Comparison of ENCODE assay signal across 18 cellular contexts in genomic region chr5:68884144-68884754, GRCh38.
DNase-seq lines count a peak whose midpoint lies in the region; ATAC-seq and TF ChIP-seq lines count a peak whose summit lies in the region.
"Had no signal": no experiment of that assay in that cellular context is flagged by ENCODE, and none has a peak within 500 bp of the region (broad histone marks: within the 10 kb centered on the region; RNA-seq: fewer than 3 reads in every experiment).

No MANE protein-coding gene starts in this region.

- H3K9me3 Mint-ChIP-seq in activated T-cell treated with anti-CD3 and anti-CD28 coated beads, Interleukin-2, amount 50 U/mL, for 24 hours = peaks cover 7% of the 10 kb centered on the region
- H3K9me3 Mint-ChIP-seq in CD8-positive, alpha-beta T cell = no peaks in the 10 kb centered on the region
- no peaks in the 10 kb centered on the region for H3K9me3 Mint-ChIP-seq in activated T-helper 1 cell treated with anti-CD3 and anti-CD28 coated beads, Interleukin-12 subunit alpha, Interleukin-12 subunit beta, Interleukin-2, Interleukin-4 antibody, amounts not matched to agents 30 ng/mL and 10 ng/mL and 1 ng/mL, durations not matched to agents 14 hours and 24 hours and 36 hours
- H3K9me3 Mint-ChIP-seq in nephron = no peaks in the 10 kb centered on the region

- H3K27ac Mint-ChIP-seq in activated T-cell treated with anti-CD3 and anti-CD28 coated beads, Interleukin-2, amount 50 U/mL, for 24 hours = no peak overlapping the region
- H3K27ac Mint-ChIP-seq in CD8-positive, alpha-beta T cell = no peak overlapping the region
- H3K27ac Mint-ChIP-seq in activated T-helper 1 cell treated with anti-CD3 and anti-CD28 coated beads, Interleukin-12 subunit alpha, Interleukin-12 subunit beta, Interleukin-2, Interleukin-4 antibody, amounts not matched to agents 30 ng/mL and 10 ng/mL and 1 ng/mL, durations not matched to agents 14 hours and 24 hours and 36 hours = no peak overlapping the region
- H3K27ac Mint-ChIP-seq in nephron = peak overlapping the region; percentile 86 to 95 (median 93)
- H3K27ac Mint-ChIP-seq: WTC11 had no signal

- H3K4me1 ChIP-seq in CD8-positive, alpha-beta T cell (ENCODE audit: insufficient read depth, low read length) = peaks cover 18% of the 10 kb centered on the region
- H3K4me1 ChIP-seq in spleen = no peaks in the 10 kb centered on the region
- H3K4me1 ChIP-seq: esophagus muscularis mucosa, sigmoid colon, stomach had no signal

- 24 to 38% (median 29%) methylated on average over 4 of the region's 4 CpGs for WGBS in spleen, 5 donors

- no peak for TF ChIP-seq CTCF in CD8-positive, alpha-beta T cell (IDR thresholded peaks at IDR 0.05)
- TF ChIP-seq CTCF in nephron (IDR thresholded peaks at IDR 0.05; ENCODE audit: unreplicated experiment in 3 of 3) (no peak), spleen (IDR thresholded peaks at IDR 0.05 in 8 of 11, conservative IDR thresholded peaks at IDR 0.05 in 3 of 11) (no peak)

- H3K27me3 Mint-ChIP-seq in activated T-cell treated with anti-CD3 and anti-CD28 coated beads, Interleukin-2, amount 50 U/mL, for 24 hours = no peaks in the 10 kb centered on the region
- no peaks in the 10 kb centered on the region for H3K27me3 Mint-ChIP-seq in CD8-positive, alpha-beta T cell (ENCODE audit: low read depth)
- no peaks in the 10 kb centered on the region for H3K27me3 Mint-ChIP-seq in activated T-helper 1 cell treated with anti-CD3 and anti-CD28 coated beads, Interleukin-12 subunit alpha, Interleukin-12 subunit beta, Interleukin-2, Interleukin-4 antibody, amounts not matched to agents 30 ng/mL and 10 ng/mL and 1 ng/mL, durations not matched to agents 14 hours and 24 hours and 36 hours (ENCODE audit: insufficient read depth)
- no peaks in the 10 kb centered on the region for H3K27me3 Mint-ChIP-seq in nephron (ENCODE audit: low read depth)

- CTCF ChIA-PET in CD8-positive, alpha-beta T cell (lab: Charles Lee) = interaction anchor here (1.1 to 2.9 kb wide), 4 partner anchors 9 to 598 kb away, joined by 3 to 14 read pairs (median 4); no protein-coding TSS in a partner anchor

- intact Hi-C loops in CD8-positive, alpha-beta T cell (cut with DNase I, micrococcal nuclease) = loop anchor here (10.0 kb wide), 1 partner anchor 599 kb away; no protein-coding TSS in a partner anchor
- intact Hi-C loops in activated T-helper 1 cell treated with anti-CD3 and anti-CD28 coated beads, Interleukin-12 subunit alpha, Interleukin-12 subunit beta, Interleukin-2, Interleukin-4 antibody, amounts not matched to agents 30 ng/mL and 10 ng/mL and 1 ng/mL, durations not matched to agents 14 hours and 24 hours and 36 hours (cut with micrococcal nuclease) = loop anchor here (10.0 kb wide), 1 partner anchor 449 kb away; no protein-coding TSS in a partner anchor
- intact Hi-C loops in spleen (cut with DNase I; ENCODE audit: low total_unique reads) = no loop called here

- peak; percentile 11 for ATAC-seq in CD8-positive, alpha-beta T cell
- ATAC-seq: mucosa of descending colon had no signal

- no peak for TF ChIP-seq POLR2A in spleen (IDR thresholded peaks at IDR 0.05)

- H3K4me3 Mint-ChIP-seq in activated T-cell treated with anti-CD3 and anti-CD28 coated beads, Interleukin-2, amount 50 U/mL, for 24 hours = peak overlapping the region; percentile 16
- peak overlapping the region; percentile 12 for H3K4me3 Mint-ChIP-seq in CD8-positive, alpha-beta T cell
- H3K4me3 Mint-ChIP-seq in activated T-helper 1 cell treated with anti-CD3 and anti-CD28 coated beads, Interleukin-12 subunit alpha, Interleukin-12 subunit beta, Interleukin-2, Interleukin-4 antibody, amounts not matched to agents 30 ng/mL and 10 ng/mL and 1 ng/mL, durations not matched to agents 14 hours and 24 hours and 36 hours = no peak overlapping the region
- H3K4me3 Mint-ChIP-seq in nephron = peak overlapping the region in 1 of 3 experiments; percentile 16
- H3K4me3 Mint-ChIP-seq: WTC11 had no signal

- peaks cover 30% of the 10 kb centered on the region for H3K4me1 Mint-ChIP-seq in activated T-cell treated with anti-CD3 and anti-CD28 coated beads, Interleukin-2, amount 50 U/mL, for 24 hours (ENCODE audit: low read depth)
- peaks cover 29% of the 10 kb centered on the region for H3K4me1 Mint-ChIP-seq in CD8-positive, alpha-beta T cell (ENCODE audit: low read depth)
- H3K4me1 Mint-ChIP-seq in activated T-helper 1 cell treated with anti-CD3 and anti-CD28 coated beads, Interleukin-12 subunit alpha, Interleukin-12 subunit beta, Interleukin-2, Interleukin-4 antibody, amounts not matched to agents 30 ng/mL and 10 ng/mL and 1 ng/mL, durations not matched to agents 14 hours and 24 hours and 36 hours (ENCODE audit: low read depth) = peaks cover 27% of the 10 kb centered on the region
- peaks cover 31% of the 10 kb centered on the region for H3K4me1 Mint-ChIP-seq in nephron

- H3K4me3 ChIP-seq in CD8-positive, alpha-beta T cell (ENCODE audit: low read depth, low read length) = no peak overlapping the region
- no peak overlapping the region for H3K4me3 ChIP-seq in spleen
- H3K4me3 ChIP-seq: esophagus muscularis mucosa, mucosa of descending colon, sigmoid colon, stomach had no signal

- no peak for DNase-seq in activated T-cell treated with anti-CD3 and anti-CD28 coated beads, Interleukin-2, amount 50 U/mL, for 24 hours
- DNase-seq in activated T-cell treated with anti-CD3 and anti-CD28 coated beads, Interleukin-2, amount 50 U/mL, for 1 hour = no peak
- DNase-seq in CD8-positive, alpha-beta T cell = peak in 1 of 7 experiments; percentile 46
- DNase-seq in activated T-helper 1 cell treated with anti-CD3 and anti-CD28 coated beads, Interleukin-12 subunit alpha, Interleukin-12 subunit beta, Interleukin-2, Interleukin-4 antibody, amounts not matched to agents 30 ng/mL and 10 ng/mL and 1 ng/mL, durations not matched to agents 14 hours and 24 hours and 36 hours (ENCODE audit: low spot score) = peak; percentile 12
- DNase-seq in spleen (no peak), HuH-7.5 (ENCODE audit: low spot score) (no peak), COLO829 (ENCODE audit: low spot score) (no peak)
- DNase-seq: effector CD4-positive, alpha-beta T cell; mucosa of descending colon; NCI-H2029 treated with DMSO at 0.1 percent for 48 hours; sigmoid colon; stimulated activated CD4-positive, alpha-beta T cell treated with anti-CD3 and anti-CD28 coated beads, Interleukin-2, amount 100 ng/mL, for 24 hours; stomach had no signal

- H3K36me3 Mint-ChIP-seq in activated T-cell treated with anti-CD3 and anti-CD28 coated beads, Interleukin-2, amount 50 U/mL, for 24 hours (ENCODE audit: low read depth) = no peaks in the 10 kb centered on the region
- no peaks in the 10 kb centered on the region for H3K36me3 Mint-ChIP-seq in CD8-positive, alpha-beta T cell
- H3K36me3 Mint-ChIP-seq in activated T-helper 1 cell treated with anti-CD3 and anti-CD28 coated beads, Interleukin-12 subunit alpha, Interleukin-12 subunit beta, Interleukin-2, Interleukin-4 antibody, amounts not matched to agents 30 ng/mL and 10 ng/mL and 1 ng/mL, durations not matched to agents 14 hours and 24 hours and 36 hours (ENCODE audit: low read depth) = no peaks in the 10 kb centered on the region
- no peaks in the 10 kb centered on the region for H3K36me3 Mint-ChIP-seq in nephron (ENCODE audit: low read depth)

- no peak overlapping the region for H3K27ac ChIP-seq in CD8-positive, alpha-beta T cell (ENCODE audit: low read depth, low read length)
- H3K27ac ChIP-seq in spleen = no peak overlapping the region
- H3K27ac ChIP-seq: esophagus muscularis mucosa, HL-60, RWPE1, sigmoid colon, stomach had no signal

- no peaks in the 10 kb centered on the region for H3K36me3 ChIP-seq in CD8-positive, alpha-beta T cell (ENCODE audit: insufficient read depth, low read length)
- no peaks in the 10 kb centered on the region for H3K36me3 ChIP-seq in spleen
- H3K36me3 ChIP-seq: esophagus muscularis mucosa, sigmoid colon, stomach had no signal

- H3K9me3 ChIP-seq in CD8-positive, alpha-beta T cell (ENCODE audit: low read length) = no peaks in the 10 kb centered on the region
- no peaks in the 10 kb centered on the region for H3K9me3 ChIP-seq in spleen
- H3K9me3 ChIP-seq: esophagus muscularis mucosa, mucosa of descending colon, sigmoid colon, stomach had no signal

- no peaks in the 10 kb centered on the region for H3K27me3 ChIP-seq in CD8-positive, alpha-beta T cell (ENCODE audit: insufficient read depth, low read length)
- no peaks in the 10 kb centered on the region for H3K27me3 ChIP-seq in spleen (replicated peaks in 1 of 7)
- H3K27me3 ChIP-seq: esophagus muscularis mucosa, sigmoid colon, stomach had no signal

- POLR2A ChIA-PET in CD8-positive, alpha-beta T cell (lab: Charles Lee) = interaction anchor here (1.6 kb wide), 2 partner anchors 9 to 10 kb away, joined by 3 to 7 read pairs; no protein-coding TSS in a partner anchor

Comparison
In these comparisons a context has a peak if more than half of its experiments do, and no peak if none do; other contexts are left out.
1. H3K27ac Mint-ChIP-seq: peak in nephron (3 of 3); none in activated T-cell treated with anti-CD3 and anti-CD28 coated beads, Interleukin-2, amount 50 U/mL, for 24 hours (single experiment), CD8-positive, alpha-beta T cell (single experiment) and activated T-helper 1 cell treated with anti-CD3 and anti-CD28 coated beads, Interleukin-12 subunit alpha, Interleukin-12 subunit beta, Interleukin-2, Interleukin-4 antibody, amounts not matched to agents 30 ng/mL and 10 ng/mL and 1 ng/mL, durations not matched to agents 14 hours and 24 hours and 36 hours (single experiment).